30 cellular contexts compared by ENCODE assay signal in the genomic region with DNA sequence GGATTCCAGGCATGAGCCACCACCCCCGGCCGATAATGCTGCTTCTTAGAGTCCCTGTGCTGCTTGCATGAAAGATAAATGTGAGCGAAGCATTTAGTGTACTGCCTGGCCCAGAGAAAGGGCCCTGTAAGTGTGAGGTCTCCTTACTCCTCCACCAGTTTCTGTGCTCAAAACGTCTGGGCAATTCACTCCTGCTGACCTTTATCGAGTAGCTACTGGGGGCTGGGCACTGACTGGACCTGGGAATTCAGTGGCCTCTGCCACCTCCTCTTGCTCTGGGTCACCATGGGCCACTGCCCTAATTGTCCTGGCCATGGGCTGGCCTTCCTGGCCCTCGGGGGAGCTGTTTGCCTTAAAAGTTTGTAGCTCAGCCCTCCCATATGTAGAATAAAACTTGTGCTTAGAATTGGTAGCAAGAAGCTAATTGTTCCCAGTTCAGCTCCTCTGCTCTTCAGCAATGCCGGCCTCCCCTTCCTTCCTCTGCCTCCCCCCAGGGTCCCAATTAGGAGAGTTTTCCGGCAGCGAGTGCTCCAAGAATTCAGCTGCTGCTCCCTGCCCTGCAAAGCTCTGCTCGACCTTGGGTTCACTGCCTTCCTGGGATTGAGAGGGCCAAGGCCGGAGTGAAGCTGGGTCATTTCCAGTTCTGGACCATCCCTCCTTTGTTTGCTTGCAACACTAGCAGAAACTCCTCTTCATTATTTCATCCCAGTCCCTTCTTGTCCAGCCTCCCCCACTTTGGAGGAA.
DNase-seq lines count a peak whose midpoint lies in the region; ATAC-seq and TF ChIP-seq lines count a peak whose summit lies in the region.
"Had no signal": no experiment of that assay in that cellular context is flagged by ENCODE, and none has a peak within 500 bp of the region (broad histone marks: within the 10 kb centered on the region; RNA-seq: fewer than 3 reads in every experiment).

No MANE protein-coding gene starts in this region.

- H3K36me3 Mint-ChIP-seq in nephron (ENCODE audit: low read depth): peaks cover 39% of the 10 kb centered on the region
- no peaks in the 10 kb centered on the region for H3K36me3 Mint-ChIP-seq in T-helper 2 cell treated with Interferon-gamma antibody and Interleukin-4, amounts not matched to agents 5 μg/mL and 100 μg/mL, for 36 hours (ENCODE audit: low read depth)
- H3K36me3 Mint-ChIP-seq: activated CD8-positive, alpha-beta memory T cell treated with anti-CD3 and anti-CD28 coated beads, Interleukin-2, amount 10 ng/mL, durations not matched to agents 7 days and 5 days had no signal

- H3K4me1 Mint-ChIP-seq in nephron: peaks cover 20% of the 10 kb centered on the region
- no peaks in the 10 kb centered on the region for H3K4me1 Mint-ChIP-seq in T-helper 2 cell treated with Interferon-gamma antibody and Interleukin-4, amounts not matched to agents 5 μg/mL and 100 μg/mL, for 36 hours (ENCODE audit: low read depth)
- H3K4me1 Mint-ChIP-seq: activated CD8-positive, alpha-beta memory T cell treated with anti-CD3 and anti-CD28 coated beads, Interleukin-2, amount 10 ng/mL, durations not matched to agents 7 days and 5 days; GM23338 had no signal

- no peaks in the 10 kb centered on the region for H3K9me3 ChIP-seq in left ventricle myocardium inferior (replicated peaks)
- H3K9me3 ChIP-seq: adrenal gland, Peyer's patch had no signal

- DNase-seq in left ventricle myocardium inferior (no peak), sciatic nerve (ENCODE audit: low spot score) (no peak)
- no peak for DNase-seq in T-helper 2 cell treated with Interferon-gamma antibody and Interleukin-4, amounts not matched to agents 5 μg/mL and 100 μg/mL, for 36 hours (ENCODE audit: low spot score)
- no peak for DNase-seq in activated CD4-positive, CD25-positive, alpha-beta regulatory T cell (lab: John Stamatoyannopoulos, UW)
- DNase-seq: activated CD4-positive, alpha-beta T cell treated with anti-CD3 and anti-CD28 coated beads, Interleukin-2, amount 50 U/mL, for 1 hour; activated CD8-positive, alpha-beta memory T cell treated with anti-CD3 and anti-CD28 coated beads, Interleukin-2, amount 10 ng/mL, durations not matched to agents 7 days and 5 days; activated naive CD4-positive, alpha-beta T cell treated with Interleukin-2 at 50 U/mL for 16 hours; activated T-cell treated with anti-CD3 and anti-CD28 coated beads, Interleukin-2, amount 50 U/mL, for 72 hours; DMS79; effector memory CD4-positive, alpha-beta T cell; foreskin keratinocyte; GF-D8; hippocampal formation; KG1; MM.1S; NCI-H146; NCI-H2171; NCI-H524; NK-92 treated with Interleukin-12 subunit alpha and Interleukin-12 subunit beta, amount 100 ng/mL, for 24 hours; nucleus accumbens; Peyer's patch; WERI-Rb-1 had no signal

- no peak for TF ChIP-seq RAD21 in Ishikawa (IDR thresholded peaks at IDR 0.05; ENCODE audit: low read depth)

- no peaks in the 10 kb centered on the region for H3K36me3 ChIP-seq in left ventricle myocardium inferior
- H3K36me3 ChIP-seq: adrenal gland, Peyer's patch had no signal

- no peaks in the 10 kb centered on the region for H3K27me3 ChIP-seq in left ventricle myocardium inferior (ENCODE audit: low read depth)
- H3K27me3 ChIP-seq: adrenal gland, foreskin keratinocyte, Peyer's patch had no signal

- peak overlapping the region; percentile 67 for H3K27ac ChIP-seq in left ventricle myocardium inferior (replicated peaks)
- H3K27ac ChIP-seq: foreskin keratinocyte, Peyer's patch, WERI-Rb-1 had no signal

- H3K4me1 ChIP-seq in left ventricle myocardium inferior: peaks cover 15% of the 10 kb centered on the region
- H3K4me1 ChIP-seq: foreskin keratinocyte, Peyer's patch had no signal

- peak overlapping the region; percentile 67 to 92 (median 85) for H3K27ac Mint-ChIP-seq in nephron
- H3K27ac Mint-ChIP-seq in T-helper 2 cell treated with Interferon-gamma antibody and Interleukin-4, amounts not matched to agents 5 μg/mL and 100 μg/mL, for 36 hours: no peak overlapping the region
- H3K27ac Mint-ChIP-seq: activated CD8-positive, alpha-beta memory T cell treated with anti-CD3 and anti-CD28 coated beads, Interleukin-2, amount 10 ng/mL, durations not matched to agents 7 days and 5 days; activated T-cell treated with anti-CD3 and anti-CD28 coated beads, Interleukin-2, amount 50 U/mL, for 72 hours; GM23338 had no signal

- peaks cover 5% of the 10 kb centered on the region for H3K27me3 Mint-ChIP-seq in nephron (ENCODE audit: low read depth)
- H3K27me3 Mint-ChIP-seq in T-helper 2 cell treated with Interferon-gamma antibody and Interleukin-4, amounts not matched to agents 5 μg/mL and 100 μg/mL, for 36 hours (ENCODE audit: low read depth): no peaks in the 10 kb centered on the region
- H3K27me3 Mint-ChIP-seq: activated CD8-positive, alpha-beta memory T cell treated with anti-CD3 and anti-CD28 coated beads, Interleukin-2, amount 10 ng/mL, durations not matched to agents 7 days and 5 days had no signal

- no peaks in the 10 kb centered on the region for H3K9me3 Mint-ChIP-seq in nephron
- no peaks in the 10 kb centered on the region for H3K9me3 Mint-ChIP-seq in T-helper 2 cell treated with Interferon-gamma antibody and Interleukin-4, amounts not matched to agents 5 μg/mL and 100 μg/mL, for 36 hours
- H3K9me3 Mint-ChIP-seq: activated T-cell treated with anti-CD3 and anti-CD28 coated beads, Interleukin-2, amount 50 U/mL, for 72 hours had no signal

- intact Hi-C loops in left ventricle myocardium inferior (cut with micrococcal nuclease): no loop called here
- intact Hi-C loops in sciatic nerve (cut with DNase I): no loop called here

- no peak overlapping the region for H3K4me3 ChIP-seq in left ventricle myocardium inferior
- H3K4me3 ChIP-seq: adrenal gland, GM23338, lung, Peyer's patch had no signal

- ATAC-seq in sciatic nerve: peak; percentile 76
- ATAC-seq in HG02840 (IDR thresholded peaks at IDR 0.05; ENCODE audit: low FRiP score, unreplicated experiment): no peak
- ATAC-seq in GM18502 (IDR thresholded peaks at IDR 0.05; ENCODE audit: poor library complexity, unreplicated experiment): no peak
- ATAC-seq: activated CD8-positive, alpha-beta memory T cell treated with anti-CD3 and anti-CD28 coated beads, Interleukin-2, amount 10 ng/mL, durations not matched to agents 7 days and 5 days; activated T-cell treated with anti-CD3 and anti-CD28 coated beads, Interleukin-2, amount 50 U/mL, for 72 hours; esophagus mucosa; foreskin keratinocyte; GM23338 had no signal

- TF ChIP-seq EP300 in Ishikawa (IDR thresholded peaks at IDR 0.05; ENCODE audit: borderline replicate concordance): peak; percentile 11; the same call in 1 of the 2 replicates

- TF ChIP-seq CTCF in left ventricle myocardium inferior (IDR thresholded peaks at IDR 0.05; ENCODE audit: borderline replicate concordance) (no peak), nephron (IDR thresholded peaks at IDR 0.05; ENCODE audit: unreplicated experiment in 3 of 3) (no peak)

- H3K4me3 Mint-ChIP-seq in nephron: peak overlapping the region in 1 of 3 experiments; percentile 49
- H3K4me3 Mint-ChIP-seq in T-helper 2 cell treated with Interferon-gamma antibody and Interleukin-4, amounts not matched to agents 5 μg/mL and 100 μg/mL, for 36 hours: no peak overlapping the region
- H3K4me3 Mint-ChIP-seq: activated CD8-positive, alpha-beta memory T cell treated with anti-CD3 and anti-CD28 coated beads, Interleukin-2, amount 10 ng/mL, durations not matched to agents 7 days and 5 days; activated T-cell treated with anti-CD3 and anti-CD28 coated beads, Interleukin-2, amount 50 U/mL, for 72 hours; GM23338 had no signal

TF ChIP-seq in Ishikawa, 13 proteins besides CTCF, POLR2A, EP300 and RAD21 (continues in another document):
- TF ChIP-seq CEBPB (IDR thresholded peaks at IDR 0.05) (no peak), TCF12 (IDR thresholded peaks at IDR 0.05; ENCODE audit: low read depth) (no peak), CREB1 (IDR thresholded peaks at IDR 0.05; ENCODE audit: low read depth) (no peak), FOXM1 (IDR thresholded peaks at IDR 0.05; ENCODE audit: borderline replicate concordance, low read depth) (no peak), ZBTB7A (IDR thresholded peaks at IDR 0.05; ENCODE audit: low read depth) (no peak), YY1 (IDR thresholded peaks at IDR 0.05; ENCODE audit: low read depth) (no peak), TAF1 (IDR thresholded peaks at IDR 0.05; ENCODE audit: low read depth) (no peak), EGR1 (IDR thresholded peaks at IDR 0.05) (no peak), NFIC (IDR thresholded peaks at IDR 0.05) (no peak), REST (IDR thresholded peaks at IDR 0.05; ENCODE audit: low read depth) (no peak), TEAD4 (IDR thresholded peaks at IDR 0.05) (no peak)
- TF ChIP-seq, protein P1, sequence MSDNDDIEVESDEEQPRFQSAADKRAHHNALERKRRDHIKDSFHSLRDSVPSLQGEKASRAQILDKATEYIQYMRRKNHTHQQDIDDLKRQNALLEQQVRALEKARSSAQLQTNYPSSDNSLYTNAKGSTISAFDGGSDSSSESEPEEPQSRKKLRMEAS (IDR thresholded peaks at IDR 0.05): no peak
